8 cellular contexts compared by ENCODE assay signal in the genomic region with DNA sequence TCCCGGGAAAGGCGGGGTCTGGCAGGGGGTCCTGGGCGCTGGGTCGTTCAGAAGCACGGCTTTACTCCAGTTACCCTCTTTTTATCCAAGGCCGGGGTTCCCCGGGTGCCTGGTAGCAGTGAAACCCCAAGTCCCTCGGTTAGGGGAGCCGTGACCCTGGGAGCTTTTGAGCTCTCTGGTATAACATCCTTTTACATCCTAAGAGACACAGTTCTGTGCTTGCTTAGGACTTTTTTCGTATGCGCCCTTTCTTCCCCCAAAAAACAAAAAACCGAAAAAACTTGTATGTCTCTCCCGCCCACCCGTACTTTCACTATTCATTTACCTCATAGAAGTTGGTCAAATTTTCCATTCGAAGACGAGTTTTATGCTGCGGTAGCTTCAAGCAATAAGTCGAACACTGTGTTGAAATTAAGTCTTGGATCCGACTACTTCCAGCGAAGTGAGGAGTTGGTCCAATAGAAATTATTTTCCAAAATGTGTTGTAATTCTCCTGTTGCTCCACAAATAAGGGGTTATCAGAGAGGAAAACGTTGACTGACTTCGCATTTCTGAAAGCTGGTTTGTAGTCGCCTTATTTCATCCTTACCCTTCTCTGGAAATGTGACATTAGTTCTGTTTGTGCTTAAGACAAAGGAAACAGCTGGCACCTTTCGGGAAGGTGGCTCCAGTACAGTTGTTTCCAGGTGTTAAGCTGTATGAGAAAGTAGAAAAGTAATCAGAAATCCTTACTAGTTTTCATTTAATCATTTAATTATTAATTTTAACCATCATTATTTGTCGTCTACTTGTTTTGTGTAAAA. TPM values are rescaled to one million over a fixed set of nuclear protein-coding genes. Genes with fewer than 3 reads are reported as not detected.
A peak's percentile ranks its signal among the peaks of the same experiment; 100 is the strongest.
DNase-seq lines count a peak whose midpoint lies in the region; ATAC-seq, FAIRE-seq and TF ChIP-seq lines count a peak whose summit lies in the region.

No MANE protein-coding gene starts in this region.

- ATAC-seq in GM19328 (IDR thresholded peaks at IDR 0.05; ENCODE audit: unreplicated experiment) (peak; percentile 12), HG03354 (IDR thresholded peaks at IDR 0.05; ENCODE audit: poor library complexity, severe bottlenecking, unreplicated experiment) (peak; percentile 18)

- H3K9me3 ChIP-seq in SJCRH30 (replicated peaks): no peaks in the 10 kb centered on the region
- no peaks in the 10 kb centered on the region for H3K9me3 ChIP-seq in keratinocyte (ENCODE audit: control insufficient read depth, low read depth, low read length)

- H3K9me1 ChIP-seq in keratinocyte (ENCODE audit: control insufficient read depth, extremely low read depth, insufficient read depth, low read length): peaks cover 2% of the 10 kb centered on the region

- peaks cover 10% of the 10 kb centered on the region for H3K4me1 Mint-ChIP-seq in MCF 10A (ENCODE audit: insufficient read depth, unreplicated experiment)

- H4K20me1 ChIP-seq in keratinocyte (ENCODE audit: control insufficient read depth, extremely low read depth, insufficient read depth, low read length): no peaks in the 10 kb centered on the region

- DNase-seq in SJCRH30: peak in 1 of 2 experiments; percentile 44
- DNase-seq in MCF 10A (ENCODE audit: unreplicated experiment): peak; percentile 66
- DNase-seq in keratinocyte (ENCODE audit: low read depth, low spot score): no peak
- DNase-seq in stimulated activated CD4-positive, alpha-beta T cell treated with anti-CD3 and anti-CD28 coated beads, Interleukin-2, amount 100 ng/mL, for 4 hours (ENCODE audit: low read depth): peak; percentile 52
- no peak for DNase-seq in iPS-NIHi11 (ENCODE audit: low spot score)

- H3K4me3 ChIP-seq in SJCRH30 (peak overlapping the region; percentile 82), keratinocyte (ENCODE audit: control insufficient read depth in 2 of 3, extremely low read depth in 1 of 3, insufficient read depth in 2 of 3, low read depth in 1 of 3, low read length in 3 of 3) (peak overlapping the region; percentile 73 to 92 (median 89))

- no peaks in the 10 kb centered on the region for H3K36me3 Mint-ChIP-seq in MCF 10A (ENCODE audit: insufficient read depth, unreplicated experiment)

- peak overlapping the region; percentile 1 for H3K27ac Mint-ChIP-seq in MCF 10A (ENCODE audit: low read depth, unreplicated experiment)

- H3K36me3 ChIP-seq in SJCRH30: no peaks in the 10 kb centered on the region
- H3K36me3 ChIP-seq in keratinocyte (ENCODE audit: control insufficient read depth in 2 of 2, extremely low read depth in 1 of 2, insufficient read depth in 2 of 2, low read length in 2 of 2): no peaks in the 10 kb centered on the region

- TSS peak; percentile 47 for BruUV-seq in MCF 10A (replicated peaks; lab: Mats Ljungman, UMichigan)

- H3K4me1 ChIP-seq in SJCRH30: no peaks in the 10 kb centered on the region; the same call in 1 of the 2 replicates
- H3K4me1 ChIP-seq in keratinocyte (ENCODE audit: control insufficient read depth, extremely low read depth, insufficient read depth, low read length): peaks cover 21% of the 10 kb centered on the region

- intact Hi-C loops in MCF 10A (cut with micrococcal nuclease): loop anchor here (1.0 to 10.0 kb wide), 8 partner anchors 184 to 1024 kb away; no protein-coding TSS in a partner anchor

- H3K9me3 Mint-ChIP-seq in MCF 10A (ENCODE audit: unreplicated experiment): no peaks in the 10 kb centered on the region

- dilution Hi-C loops in keratinocyte (cut with MboI; ENCODE audit: extremely low pct_ligation_motif_present, low sequenced_read_pairs): no loop called here

- H3K4me3 Mint-ChIP-seq in MCF 10A (ENCODE audit: unreplicated experiment): peak overlapping the region; percentile 71

- peak overlapping the region; percentile 99 for H3K4me2 ChIP-seq in keratinocyte (ENCODE audit: control insufficient read depth, extremely low read depth, insufficient read depth, low read depth, low read length)

- CTCF ChIA-PET in MCF 10A (lab: Yijun Ruan, JAX): interaction anchor here (0.6 to 2.1 kb wide), 26 partner anchors 14 to 1982 kb away, joined by 3 to 33 read pairs (median 4); partner anchors contain the start of gene FAM184A

- H3K27me3 ChIP-seq in SJCRH30 (no peaks in the 10 kb centered on the region), keratinocyte (ENCODE audit: control insufficient read depth, extremely low read depth, insufficient read depth, low read length) (no peaks in the 10 kb centered on the region)

- peak overlapping the region; percentile 82 for H2AFZ ChIP-seq in keratinocyte (ENCODE audit: control insufficient read depth, low read length)

- peak overlapping the region; percentile 68 for H3K9ac ChIP-seq in keratinocyte (ENCODE audit: control insufficient read depth, extremely low read depth, insufficient read depth, low read length)

- peaks cover 24% of the 10 kb centered on the region for H3K79me2 ChIP-seq in keratinocyte (ENCODE audit: control insufficient read depth, insufficient read depth, low read length)

- peak; percentile 60 for FAIRE-seq in keratinocyte (lab: Jason Lieb, UNC)

- POLR2A ChIA-PET in MCF 10A (lab: Yijun Ruan, JAX): interaction anchor here (0.6 to 2.1 kb wide), 11 partner anchors 15 to 727 kb away, joined by 3 to 17 read pairs (median 4); partner anchors contain the start of gene MCM9

- H3K27ac ChIP-seq in C4-2B: peak overlapping the region; percentile 21; the same call in 1 of the 2 replicates
- peak overlapping the region; percentile 60 for H3K27ac ChIP-seq in SJCRH30
- H3K27ac ChIP-seq in keratinocyte (ENCODE audit: control insufficient read depth, insufficient read depth, low read length): peak overlapping the region; percentile 77

- H3K27me3 Mint-ChIP-seq in MCF 10A (ENCODE audit: insufficient read depth, unreplicated experiment): no peaks in the 10 kb centered on the region

- no peak for TF ChIP-seq CTCF in C4-2B (conservative IDR thresholded peaks at IDR 0.05)
- no peak for TF ChIP-seq CTCF in MCF 10A (IDR thresholded peaks at IDR 0.05; ENCODE audit: unreplicated experiment)
- TF ChIP-seq CTCF in keratinocyte (optimal IDR thresholded peaks at IDR 0.05 in 1 of 3, IDR thresholded peaks at IDR 0.05 in 1 of 3, conservative IDR thresholded peaks at IDR 0.05 in 1 of 3; ENCODE audit: extremely low read depth in 1 of 3, insufficient read depth in 2 of 3, low read length in 3 of 3): no peak

RNA-seq across cellular contexts. Expression of gene MAN1A1, which starts 0.8 kb away (rescaled TPM):
- total RNA-seq in SJCRH30 (2014; rRNA removed; shearing (Covaris generic)): 15.2 and 15.4 TPM in 2 replicates
- total RNA-seq in MCF 10A (2022): 1.3 and 1.6 TPM in 2 replicates
- polyA plus RNA-seq in keratinocyte: 11.3 to 20.2 TPM (median 14.6 TPM) in 3 replicates
- polyA plus RNA-seq in keratinocyte (2011; ENCODE audit: low read depth): 1.7 TPM
- polyA plus RNA-seq in keratinocyte (2011; cell fraction: cytosol; rRNA removed): 5.5 and 9.8 TPM in 2 replicates
- 23.7 and 29.9 TPM in 2 replicates for polyA plus RNA-seq in keratinocyte (2011; cell fraction: nucleus; rRNA removed)
- 2.9 and 14.9 TPM in 2 replicates for polyA plus RNA-seq in keratinocyte (2012; ENCODE audit: low replicate concordance)
- 2.6 to 11.5 TPM (median 6.2 TPM) in 3 replicates for polyA minus RNA-seq in keratinocyte
- polyA minus RNA-seq in keratinocyte (2011; cell fraction: cytosol; rRNA and poly(A)+ RNA removed): 7.1 TPM
- polyA minus RNA-seq in keratinocyte (2011; cell fraction: nucleus; rRNA and poly(A)+ RNA removed): 18.1 and 30.5 TPM in 2 replicates

Comparison
In these comparisons a context has a peak if more than half of its experiments do, and no peak if none do; other contexts are left out.
1. H3K27ac ChIP-seq: peak in every context shown above with its lines; median percentile 77 in keratinocyte; 60 in SJCRH30; 21 in C4-2B.
2. DNase-seq: peak in MCF 10A (single experiment) and stimulated activated CD4-positive, alpha-beta T cell treated with anti-CD3 and anti-CD28 coated beads, Interleukin-2, amount 100 ng/mL, for 4 hours (single experiment); none in keratinocyte (single experiment) and iPS-NIHi11 (single experiment).